In the genomic region with DNA sequence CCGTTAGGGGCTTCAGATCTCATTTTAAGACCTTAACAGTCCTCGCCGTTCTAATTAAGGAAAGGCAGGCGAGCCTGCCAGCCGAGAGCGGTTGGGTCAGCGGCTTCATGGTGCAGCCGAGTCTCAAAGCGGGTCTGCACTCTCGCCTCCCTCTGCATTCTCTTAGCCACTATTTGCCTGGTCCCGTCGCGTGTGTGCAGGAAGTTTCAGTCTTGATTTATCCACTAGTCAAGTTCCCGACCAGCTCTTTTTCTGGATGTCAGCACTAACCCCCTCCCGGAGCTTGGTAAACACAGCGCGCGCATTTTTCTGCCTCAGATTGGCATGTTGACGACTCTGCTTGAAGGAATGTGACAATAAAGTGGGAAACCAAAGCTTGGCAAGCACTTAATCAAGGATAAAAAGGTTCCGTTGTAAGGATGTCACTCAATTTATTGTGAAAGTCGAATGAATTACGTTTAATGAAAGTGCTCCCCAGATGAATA, we compare ENCODE assay signal across 33 cellular contexts. TPM values are rescaled to one million over a fixed set of nuclear protein-coding genes. Genes with fewer than 3 reads are reported as not detected.
DNase-seq lines count a peak whose midpoint lies in the region; ATAC-seq, FAIRE-seq and TF ChIP-seq lines count a peak whose summit lies in the region.
"Had no signal": no experiment of that assay in that cellular context is flagged by ENCODE, and none has a peak within 500 bp of the region (broad histone marks: within the 10 kb centered on the region; RNA-seq: fewer than 3 reads in every experiment).

No MANE protein-coding gene starts in this region.

- WGBS in H1 (ENCODE audit: extremely low coverage in 1 of 2, insufficient coverage in 1 of 2, insufficient read length in 1 of 2, insufficient replicate concordance in 2 of 2, low coverage in 1 of 2, low lambda C conversion rate in 2 of 2, missing lambda C conversion rate in 1 of 2), 2 experiments, result 2% methylated on average over 22 of the region's 22 CpGs; no CpG with 5 or more reads in 1 of the 2 experiments

- H3K27me3 ChIP-seq in H1 (replicated peaks in 1 of 4; ENCODE audit: control insufficient read depth in 3 of 4, extremely low read depth in 1 of 4, insufficient read depth in 3 of 4, low read length in 3 of 4), result peaks cover 36 to 74% (median 71%) of the 10 kb centered on the region in 4 experiments

- H3K27ac ChIP-seq in H1 (ENCODE audit: low read depth, low read length), result no peak overlapping the region
- H3K27ac ChIP-seq in kidney (ENCODE audit: low read depth in 2 of 2, low read length in 2 of 2), result no peak overlapping the region
- H3K27ac ChIP-seq: adrenal gland, GM23248, skin epidermis had no signal

- CTCF ChIA-PET in H1 (lab: Charles Lee; ENCODE audit: partially characterized antibody), result interaction anchor here (0.7 to 6.1 kb wide), 6 partner anchors 7 to 383 kb away, joined by 3 to 38 read pairs (median 4); partner anchors contain the start of gene NXPH1

- no peaks in the 10 kb centered on the region for H3K36me3 ChIP-seq in H1 (ENCODE audit: control insufficient read depth in 2 of 4, insufficient read depth in 4 of 4, low read length in 3 of 4)
- no peaks in the 10 kb centered on the region for H3K36me3 ChIP-seq in kidney (ENCODE audit: control insufficient read depth in 1 of 2, insufficient read depth in 2 of 2, low read length in 2 of 2)
- H3K36me3 ChIP-seq: adrenal gland, MG63 had no signal

- peaks cover 0 to 13% of the 10 kb centered on the region in 2 experiments for H4K20me1 ChIP-seq in H1 (replicated peaks in 1 of 2; ENCODE audit: control insufficient read depth in 1 of 2, insufficient read depth in 2 of 2, low read length in 2 of 2)

- no peak for DNase-seq in T-helper 1 cell
- DNase-seq in H1 (ENCODE audit: low read depth in 1 of 2, low spot score in 2 of 2), result peak in 1 of 2 experiments; percentile 60
- peak; percentile 39 for DNase-seq in kidney
- no peak for DNase-seq in stimulated activated naive B cell treated with anti-CD40 and anti-IgM and Interleukin-4, amounts not matched to agents 10 μg/mL and 1 μg/mL and 100 μg/mL, for 72 hours
- DNase-seq in NCI-H187 treated with DMSO at 0.1 percent for 48 hours (lab: John Stamatoyannopoulos, UW), result no peak
- no peak for DNase-seq in KG1 (lab: John Stamatoyannopoulos, UW)
- DNase-seq in DMS53 treated with DMSO at 0.1 percent for 48 hours (lab: John Stamatoyannopoulos, UW; ENCODE audit: unreplicated experiment), result no peak
- DNase-seq: 8988T; activated CD4-positive, alpha-beta T cell treated with anti-CD3 and anti-CD28 coated beads for 48 hours; activated naive CD4-positive, alpha-beta T cell; activated T-cell treated with anti-CD3 and anti-CD28 coated beads, Interleukin-2, amount 50 U/mL, for 4 hours; adrenal gland; CD4-positive, alpha-beta T cell; effector CD8-positive, alpha-beta T cell; GM23248; left ventricle myocardium superior; MG63; naive thymus-derived CD4-positive, alpha-beta T cell; NCI-H1417; NCI-H2107; NCI-H510A; NK-92 treated with Interleukin-12 subunit alpha and Interleukin-12 subunit beta, amount 100 ng/mL, for 24 hours; SHP77; stimulated activated naive CD8-positive, alpha-beta T cell treated with anti-CD3 and anti-CD28 coated beads, Interleukin-15, amount 100 ng/mL, for 72 hours had no signal

- no peaks in the 10 kb centered on the region for H3K79me1 ChIP-seq in H1 (ENCODE audit: low read depth, low read length)

- H3K56ac ChIP-seq in H1 (replicated peaks; ENCODE audit: insufficient read length, low read depth, low read length), result no peak overlapping the region

- peak overlapping the region; percentile 13; the same call in 1 of the 2 replicates for H3K18ac ChIP-seq in H1 (ENCODE audit: extremely low read depth, low read length)

- H2BK12ac ChIP-seq in H1 (ENCODE audit: low read depth, low read length), result peak overlapping the region; percentile 96

- intact Hi-C loops in kidney (cut with DNase I), result no loop called here

- H3K9ac ChIP-seq in H1 (replicated peaks in 1 of 4; ENCODE audit: extremely low read depth in 1 of 4, low read depth in 3 of 4, low read length in 3 of 4) (no peak overlapping the region), kidney (ENCODE audit: low read length in 2 of 2) (no peak overlapping the region)
- H3K9ac ChIP-seq: GM23248 had no signal

- H3K23me2 ChIP-seq in H1 (ENCODE audit: low read depth, low read length), result peaks cover 31% of the 10 kb centered on the region

- peak overlapping the region; percentile 97 to 100 for H3K4me2 ChIP-seq in H1 (ENCODE audit: insufficient read depth in 1 of 2, low read depth in 2 of 2, low read length in 2 of 2)

- H3K79me2 ChIP-seq in H1 (ENCODE audit: control insufficient read depth in 1 of 2, insufficient read depth in 2 of 2, low read length in 2 of 2), result no peaks in the 10 kb centered on the region

- H3K4me1 ChIP-seq in H1 (replicated peaks in 1 of 4; ENCODE audit: control insufficient read depth in 3 of 4, insufficient read depth in 4 of 4, low read length in 3 of 4) (peaks cover 0 to 23% (median 6%) of the 10 kb centered on the region in 4 experiments), kidney (ENCODE audit: control insufficient read depth in 1 of 2, insufficient read depth in 1 of 2, low read depth in 1 of 2, low read length in 2 of 2) (peaks cover 4 to 7% of the 10 kb centered on the region in 2 donors)

- H3K9me3 ChIP-seq in H1 (ENCODE audit: insufficient read depth in 2 of 2, low read depth in 1 of 2, low read length in 1 of 2), result no peaks in the 10 kb centered on the region
- no peaks in the 10 kb centered on the region for H3K9me3 ChIP-seq in kidney (ENCODE audit: control insufficient read depth in 1 of 2, low read length in 2 of 2)
- H3K9me3 ChIP-seq: adrenal gland had no signal

- no peak overlapping the region for H2BK5ac ChIP-seq in H1 (ENCODE audit: low read depth, low read length)

- no peak overlapping the region for H2AFZ ChIP-seq in H1 (ENCODE audit: low read length)
- H2AFZ ChIP-seq: GM23248 had no signal

- H2BK20ac ChIP-seq in H1 (ENCODE audit: low read length), result no peak overlapping the region

- no peak overlapping the region for H4K5ac ChIP-seq in H1 (ENCODE audit: insufficient read length, low read depth, low read length)

- H3K9me3 Mint-ChIP-seq in T-helper 1 cell treated with Interleukin-12 subunit alpha and Interleukin-12 subunit beta and Interleukin-4 antibody, amounts not matched to agents 30 μg/mL and 1 μg/mL, for 36 hours, result peaks cover 9% of the 10 kb centered on the region
- H3K9me3 Mint-ChIP-seq in stimulated activated naive B cell treated with anti-CD40 and anti-IgM and Interleukin-4, amounts not matched to agents 10 μg/mL and 1 μg/mL and 100 μg/mL, for 72 hours, result peaks cover 3 to 5% of the 10 kb centered on the region in 2 donors
- H3K9me3 Mint-ChIP-seq: CD4-positive, alpha-beta T cell; mesothelial cell of epicardium had no signal

- H3K27ac Mint-ChIP-seq in T-helper 1 cell treated with Interleukin-12 subunit alpha and Interleukin-12 subunit beta and Interleukin-4 antibody, amounts not matched to agents 30 μg/mL and 1 μg/mL, for 36 hours, result peak overlapping the region; percentile 15
- H3K27ac Mint-ChIP-seq in stimulated activated naive B cell treated with anti-CD40 and anti-IgM and Interleukin-4, amounts not matched to agents 10 μg/mL and 1 μg/mL and 100 μg/mL, for 72 hours, result peak overlapping the region; percentile 56
- H3K27ac Mint-ChIP-seq: CD4-positive, alpha-beta T cell; mesothelial cell of epicardium had no signal

- H3K4me1 Mint-ChIP-seq in T-helper 1 cell treated with Interleukin-12 subunit alpha and Interleukin-12 subunit beta and Interleukin-4 antibody, amounts not matched to agents 30 μg/mL and 1 μg/mL, for 36 hours (ENCODE audit: low read depth), result peaks cover 6% of the 10 kb centered on the region
- H3K4me1 Mint-ChIP-seq in stimulated activated naive B cell treated with anti-CD40 and anti-IgM and Interleukin-4, amounts not matched to agents 10 μg/mL and 1 μg/mL and 100 μg/mL, for 72 hours, result peaks cover 18 to 28% of the 10 kb centered on the region in 2 donors

- no peak overlapping the region for H3K4ac ChIP-seq in H1 (replicated peaks; ENCODE audit: insufficient read length, low read depth, low read length)

- no peak for ATAC-seq in stimulated activated naive B cell treated with anti-CD40 and anti-IgM and Interleukin-4, amounts not matched to agents 10 μg/mL and 1 μg/mL and 100 μg/mL, for 72 hours (replicated peaks)
- ATAC-seq: activated T-cell treated with anti-CD3 and anti-CD28 coated beads, Interleukin-2, amount 50 U/mL, for 4 hours; left ventricle myocardium superior; naive thymus-derived CD4-positive, alpha-beta T cell; Panc1; stimulated activated naive CD8-positive, alpha-beta T cell treated with anti-CD3 and anti-CD28 coated beads, Interleukin-15, amount 100 ng/mL, for 72 hours had no signal

- H3K23ac ChIP-seq in H1 (ENCODE audit: insufficient read length), result no peak overlapping the region

- peaks cover 4% of the 10 kb centered on the region for H3K36me3 Mint-ChIP-seq in T-helper 1 cell treated with Interleukin-12 subunit alpha and Interleukin-12 subunit beta and Interleukin-4 antibody, amounts not matched to agents 30 μg/mL and 1 μg/mL, for 36 hours (ENCODE audit: low read depth)
- H3K36me3 Mint-ChIP-seq in stimulated activated naive B cell treated with anti-CD40 and anti-IgM and Interleukin-4, amounts not matched to agents 10 μg/mL and 1 μg/mL and 100 μg/mL, for 72 hours, result peaks cover 5 to 7% of the 10 kb centered on the region in 2 donors
- H3K36me3 Mint-ChIP-seq: mesothelial cell of epicardium had no signal

- FAIRE-seq in H1 (lab: Jason Lieb, UNC) (no peak), kidney (lab: Jason Lieb, UNC) (no peak)

- TF ChIP-seq CTCF in H1 (IDR thresholded peaks at IDR 0.05; ENCODE audit: control extremely low read depth in 1 of 3, insufficient read depth in 1 of 3, low read depth in 1 of 3, low read length in 3 of 3) (no peak), kidney (IDR thresholded peaks at IDR 0.05; ENCODE audit: borderline replicate concordance, extremely low read depth, insufficient read depth) (no peak)

- H3K27me3 Mint-ChIP-seq in T-helper 1 cell treated with Interleukin-12 subunit alpha and Interleukin-12 subunit beta and Interleukin-4 antibody, amounts not matched to agents 30 μg/mL and 1 μg/mL, for 36 hours (ENCODE audit: low read depth), result peaks cover 87% of the 10 kb centered on the region
- H3K27me3 Mint-ChIP-seq in stimulated activated naive B cell treated with anti-CD40 and anti-IgM and Interleukin-4, amounts not matched to agents 10 μg/mL and 1 μg/mL and 100 μg/mL, for 72 hours, result peaks cover 74 to 80% of the 10 kb centered on the region in 2 donors

- TF ChIP-seq RAD21 in H1 (IDR thresholded peaks at IDR 0.05 in 1 of 2, conservative IDR thresholded peaks at IDR 0.05 in 1 of 2; ENCODE audit: low read depth in 2 of 2, low read length in 2 of 2), result no peak

- no peak overlapping the region for H3K4me3 Mint-ChIP-seq in T-helper 1 cell treated with Interleukin-12 subunit alpha and Interleukin-12 subunit beta and Interleukin-4 antibody, amounts not matched to agents 30 μg/mL and 1 μg/mL, for 36 hours
- H3K4me3 Mint-ChIP-seq in stimulated activated naive B cell treated with anti-CD40 and anti-IgM and Interleukin-4, amounts not matched to agents 10 μg/mL and 1 μg/mL and 100 μg/mL, for 72 hours, result no peak overlapping the region
- H3K4me3 Mint-ChIP-seq: activated T-cell treated with anti-CD3 and anti-CD28 coated beads, Interleukin-2, amount 50 U/mL, for 4 hours; CD4-positive, alpha-beta T cell; mesothelial cell of epicardium; stimulated activated naive CD8-positive, alpha-beta T cell treated with anti-CD3 and anti-CD28 coated beads, Interleukin-15, amount 100 ng/mL, for 72 hours had no signal

- no peak overlapping the region for H3K14ac ChIP-seq in H1 (ENCODE audit: insufficient read length)

- TF ChIP-seq EP300 in H1 (IDR thresholded peaks at IDR 0.05; ENCODE audit: borderline replicate concordance in 1 of 2, low read depth in 2 of 2, low read length in 2 of 2), result no peak

- H2AK5ac ChIP-seq in H1 (ENCODE audit: low read depth, low read length), result peak overlapping the region; percentile 34; the same call in 1 of the 2 replicates

- no peak for TF ChIP-seq POLR2A in H1 (IDR thresholded peaks at IDR 0.05; ENCODE audit: control extremely low read depth in 1 of 2, low read depth in 2 of 2, low read length in 2 of 2)

- H3K4me3 ChIP-seq in H1 (ENCODE audit: extremely low read depth in 1 of 4, insufficient read depth in 2 of 4, low read depth in 3 of 4, low read length in 4 of 4) (peak overlapping the region; percentile 42 to 74 (median 55); a peak in 7 of 8 replicates), kidney (ENCODE audit: low read length in 2 of 2) (no peak overlapping the region)
- H3K4me3 ChIP-seq: adrenal gland, GM23248, MG63, skin epidermis had no signal

- H2BK120ac ChIP-seq in H1 (replicated peaks; ENCODE audit: low read depth, low read length), result no peak overlapping the region

- H4K91ac ChIP-seq in H1 (replicated peaks; ENCODE audit: insufficient read length, low read length), result no peak overlapping the region

- no peak overlapping the region for H4K8ac ChIP-seq in H1 (ENCODE audit: extremely low read depth, insufficient read depth, low read length)

- no peak overlapping the region for H2BK15ac ChIP-seq in H1 (ENCODE audit: low read length)

- POLR2A ChIA-PET in H1 (lab: Charles Lee; ENCODE audit: partially characterized antibody), result no interaction called here

RNA-seq across cellular contexts. Expression of gene NXPH1, which starts 7.7 kb away (rescaled TPM):
- total RNA-seq in H1 (2021; fragmentation: NEBNext Ultra II Directional; extraction: Animal tissue kit (Norgen Biotek cat#: 25700)), result 0.40 and 1.0 TPM in 2 replicates
- polyA plus RNA-seq in H1 (2011; rRNA removed), result 0.14 and 0.24 TPM in 2 replicates
- polyA plus RNA-seq in H1 (2011; cell fraction: cytosol; rRNA removed), result 0.16 TPM
- 0.09 TPM for polyA plus RNA-seq in H1 (2011; cell fraction: nucleus; rRNA removed)
- 0.11 to 0.31 TPM (median 0.18 TPM) in 4 replicates for polyA plus RNA-seq in H1 (2012, experiment 1 of 2)
- polyA plus RNA-seq in H1 (2012, experiment 2 of 2), result not detected
- 0.69 TPM for polyA plus RNA-seq in H1 (2013, experiment 1 of 2)
- 0.64 TPM for polyA plus RNA-seq in H1 (2013, experiment 2 of 2)
- polyA minus RNA-seq in H1 (2011; rRNA and poly(A)+ RNA removed), result 0.20 and 1.0 TPM in 2 replicates
- polyA minus RNA-seq in H1 (2011; cell fraction: cytosol; rRNA and poly(A)+ RNA removed), result not detected
- polyA minus RNA-seq in H1 (2011; cell fraction: nucleus; rRNA and poly(A)+ RNA removed), result 0.60 TPM
- not detected for total RNA-seq in kidney
- polyA plus RNA-seq in kidney (ENCODE audit: insufficient read depth, low read depth, low replicate concordance), result not detected
- total RNA-seq: activated CD8-positive, alpha-beta memory T cell treated with anti-CD3 and anti-CD28 coated beads for 36 hours; CD4-positive, alpha-beta T cell; chondrocyte; epithelial cell of proximal tubule; GM23248; left ventricle myocardium superior; mesothelial cell of epicardium; naive thymus-derived CD4-positive, alpha-beta T cell; osteocyte; renal cortical epithelial cell had no signal
- polyA plus RNA-seq: GM23248; naive thymus-derived CD4-positive, alpha-beta T cell had no signal

Comparison
In these comparisons a context has a peak if more than half of its experiments do, and no peak if none do; other contexts are left out.
1. H3K4me3 ChIP-seq: peak in H1 (4 of 4); none in kidney (0 of 2).